2 cellular contexts compared by ENCODE assay signal in genomic region chr13:27290715-27291114, GRCh38.
TF ChIP-seq lines count a peak whose summit lies in the region.

No MANE protein-coding gene starts in this region.

TF ChIP-seq in H1, 55 proteins besides CTCF, POLR2A, EP300 and RAD21:
- no peak for TF ChIP-seq FOSL1 (IDR thresholded peaks at IDR 0.05; ENCODE audit: insufficient read depth, low read depth, low read length)
- no peak for TF ChIP-seq SRF (IDR thresholded peaks at IDR 0.05; ENCODE audit: low read depth, low read length)
- TF ChIP-seq JUND (IDR thresholded peaks at IDR 0.05; ENCODE audit: low read length) = no peak
- TF ChIP-seq KDM5A (IDR thresholded peaks at IDR 0.05; ENCODE audit: low read length) = no peak
- no peak for TF ChIP-seq MAFK (IDR thresholded peaks at IDR 0.05; ENCODE audit: low read depth, low read length)
- TF ChIP-seq CREB1 (IDR thresholded peaks at IDR 0.05) = no peak
- no peak for TF ChIP-seq KDM1A (IDR thresholded peaks at IDR 0.05; ENCODE audit: borderline replicate concordance, low read length)
- 0 out of 2 replicates have a peak, but pooled peaks have one; percentile 21 for TF ChIP-seq SP1 (IDR thresholded peaks at IDR 0.05; ENCODE audit: low read depth, low read length)

TF ChIP-seq in GM12891, 5 proteins besides CTCF, POLR2A, EP300 and RAD21:
- TF ChIP-seq POLR2AphosphoS5 (IDR thresholded peaks at IDR 0.05; ENCODE audit: low read depth, low read length) (no peak), TAF1 (IDR thresholded peaks at IDR 0.05; ENCODE audit: low read depth, low read length) (no peak), POU2F2 (IDR thresholded peaks at IDR 0.05; ENCODE audit: low read depth, low read length) (no peak), PAX5 (IDR thresholded peaks at IDR 0.05; ENCODE audit: insufficient read depth, low read length, severe bottlenecking) (no peak), SPI1 (IDR thresholded peaks at IDR 0.05; ENCODE audit: low read depth, low read length) (no peak)
TF ChIP-seq in GM12891: peak in this region for 0.
